34 cellular contexts compared by ENCODE assay signal in genomic region chr21:23316190-23316589, GRCh38.
"Had no signal": no experiment of that assay in that cellular context is flagged by ENCODE, and none has a peak within 500 bp of the region (broad histone marks: within the 10 kb centered on the region; RNA-seq: fewer than 3 reads in every experiment).

No MANE protein-coding gene starts in this region.

- H3K9me3 ChIP-seq: MG63 had no signal

- H3K36me3 ChIP-seq: MG63 had no signal

- DNase-seq: Karpas-422, Kasumi-1, MG63, MM.1S, MV-4-11, NCI-H1048, NCI-H1092, NCI-H1092 treated with DMSO at 0.1 percent for 48 hours, NCI-H1105, NCI-H1105 treated with DMSO at 0.1 percent for 48 hours, NCI-H1417, NCI-H1417 treated with DMSO at 0.1 percent for 48 hours, NCI-H1436, NCI-H1436 treated with DMSO at 0.1 percent for 48 hours, NCI-H146, NCI-H1694, NCI-H1694 treated with DMSO at 0.1 percent for 48 hours, NCI-H187, NCI-H187 treated with DMSO at 0.1 percent for 48 hours, NCI-H1930, NCI-H2029, NCI-H2029 treated with DMSO at 0.1 percent for 48 hours, NCI-H2081, NCI-H2081 treated with DMSO at 0.1 percent for 48 hours, NCI-H2107, NCI-H2171, NCI-H2171 treated with DMSO at 0.1 percent for 48 hours, NCI-H2227 treated with DMSO at 0.1 percent for 48 hours, NCI-H226, NCI-H345, NCI-H446, NCI-H446 treated with DMSO at 0.1 percent for 48 hours, NCI-H510A, NCI-H510A treated with DMSO at 0.1 percent for 48 hours had no signal

- H3K4me3 ChIP-seq: MG63 had no signal

- H3K27me3 ChIP-seq: MG63 had no signal
